ENCODE assay signal across 10 cellular contexts in genomic region chr1:41811051-41811795, GRCh38.
DNase-seq lines count a peak whose midpoint lies in the region; ATAC-seq and TF ChIP-seq lines count a peak whose summit lies in the region.
"Had no signal": no experiment of that assay in that cellular context is flagged by ENCODE, and none has a peak within 500 bp of the region (broad histone marks: within the 10 kb centered on the region; RNA-seq: fewer than 3 reads in every experiment).

No MANE protein-coding gene starts in this region.

- peaks cover 5% of the 10 kb centered on the region for H3K4me1 Mint-ChIP-seq in type B pancreatic cell (ENCODE audit: unreplicated experiment)

- no peak overlapping the region for H3K4me2 ChIP-seq in PC-3 (ENCODE audit: low read length)
- H3K4me2 ChIP-seq: hepatocyte had no signal

- H3K9me3 Mint-ChIP-seq in type B pancreatic cell, result no peaks in the 10 kb centered on the region

- H3F3A ChIP-seq in PC-3 (ENCODE audit: low read length, unreplicated experiment), result no peaks in the 10 kb centered on the region

- no peaks in the 10 kb centered on the region for H3K9me2 ChIP-seq in PC-3 (replicated peaks; ENCODE audit: low read length)

- peak; percentile 49 for DNase-seq in GM06990 (ENCODE audit: extremely low read depth, insufficient read length)
- DNase-seq in PC-3, result peak; percentile 25
- DNase-seq in activated T-helper 9 cell treated with anti-CD3 and anti-CD28 coated beads, Interleukin-2, amount 50 U/mL, for 16 hours (ENCODE audit: low read depth), result peak; percentile 44
- peak; percentile 37 to 53 for DNase-seq in stimulated activated CD4-positive, alpha-beta T cell treated with anti-CD3 and anti-CD28 coated beads, Interleukin-15, amount 100 ng/mL, for 48 hours (ENCODE audit: low read depth in 2 of 2)
- DNase-seq in sciatic nerve (ENCODE audit: low spot score), result no peak
- no peak for DNase-seq in mucosa of gallbladder (ENCODE audit: low spot score)
- DNase-seq in type B pancreatic cell (ENCODE audit: extremely low spot score, unreplicated experiment), result no peak
- DNase-seq: occipital lobe had no signal

- no peak overlapping the region for H3K27ac ChIP-seq in PC-3 (ENCODE audit: low read length)
- H3K27ac ChIP-seq: hepatocyte had no signal

- no peaks in the 10 kb centered on the region for H3K27me3 Mint-ChIP-seq in type B pancreatic cell

- H3K36me3 Mint-ChIP-seq in type B pancreatic cell, result no peaks in the 10 kb centered on the region

- no peak overlapping the region for H3K4me3 Mint-ChIP-seq in type B pancreatic cell

- no peak overlapping the region for H2AFZ ChIP-seq in PC-3 (ENCODE audit: low read length)
- H2AFZ ChIP-seq: hepatocyte had no signal

- no peak overlapping the region for H3K9ac ChIP-seq in PC-3 (ENCODE audit: low read length)

- H3K79me2 ChIP-seq in PC-3 (ENCODE audit: low read length), result no peaks in the 10 kb centered on the region
- H3K79me2 ChIP-seq: hepatocyte had no signal

- no peaks in the 10 kb centered on the region for H3K36me3 ChIP-seq in GM06990 (ENCODE audit: control insufficient read depth, insufficient read depth, low read length)
- H3K36me3 ChIP-seq in PC-3 (ENCODE audit: low read depth, low read length), result no peaks in the 10 kb centered on the region

- peaks cover 24% of the 10 kb centered on the region for H3K4me1 ChIP-seq in PC-3 (ENCODE audit: insufficient read depth, low read length)

- no peaks in the 10 kb centered on the region for H4K20me1 ChIP-seq in PC-3 (ENCODE audit: low read length)

- intact Hi-C loops in PC-3 (cut with micrococcal nuclease), result loop anchor here (5.0 to 10.0 kb wide), 2 partner anchors 106 to 224 kb away; partner anchors contain the start of gene HIVEP3
- intact Hi-C loops in sciatic nerve (cut with DNase I), result no loop called here

- TF ChIP-seq CTCF in GM06990 (IDR thresholded peaks at IDR 0.05; ENCODE audit: insufficient read depth, low read length, poor library complexity, severe bottlenecking) (peak; percentile 34), PC-3 (conservative IDR thresholded peaks at IDR 0.05; ENCODE audit: low read depth, low read length) (no peak), type B pancreatic cell (conservative IDR thresholded peaks at IDR 0.05) (no peak)

- ATAC-seq in PC-3, result no peak; the same call in 1 of the 2 replicates
- no peak for ATAC-seq in sciatic nerve
- ATAC-seq in HG02885 (IDR thresholded peaks at IDR 0.05; ENCODE audit: poor library complexity, unreplicated experiment), result no peak

- H3K27ac Mint-ChIP-seq in type B pancreatic cell, result no peak overlapping the region

- CTCF ChIA-PET in PC-3 (lab: Charles Lee), result interaction anchor here (1.0 to 1.2 kb wide), 2 partner anchors 148 to 224 kb away, joined by 3 to 4 read pairs; no protein-coding TSS in a partner anchor

- H3K27me3 ChIP-seq in GM06990 (replicated peaks; ENCODE audit: control insufficient read depth, insufficient read depth, low read length) (no peaks in the 10 kb centered on the region), PC-3 (ENCODE audit: low read length) (no peaks in the 10 kb centered on the region)
- H3K27me3 ChIP-seq: hepatocyte had no signal

- POLR2A ChIA-PET in PC-3 (lab: Charles Lee; ENCODE audit: unreplicated experiment), result no interaction called here

- no peaks in the 10 kb centered on the region for H3K9me3 ChIP-seq in PC-3 (ENCODE audit: low read length)

- BruUV-seq in PC-3 (replicated peaks; lab: Mats Ljungman, UMichigan), result no TSS peak

- no peak overlapping the region for H3K4me3 ChIP-seq in GM06990 (replicated peaks; ENCODE audit: low read depth, low read length)
- H3K4me3 ChIP-seq in PC-3 (ENCODE audit: low read length), result no peak overlapping the region
- H3K4me3 ChIP-seq: hepatocyte had no signal

Comparison
In these comparisons a context has a peak if more than half of its experiments do, and no peak if none do; other contexts are left out.
1. DNase-seq: peak in GM06990 (single experiment), PC-3 (single experiment), activated T-helper 9 cell treated with anti-CD3 and anti-CD28 coated beads, Interleukin-2, amount 50 U/mL, for 16 hours (single experiment) and stimulated activated CD4-positive, alpha-beta T cell treated with anti-CD3 and anti-CD28 coated beads, Interleukin-15, amount 100 ng/mL, for 48 hours (2 of 2); none in sciatic nerve (single experiment), mucosa of gallbladder (single experiment) and type B pancreatic cell (single experiment).